In genomic region chr7:102125127-102125561, GRCh38 we compare ENCODE assay signal across 8 cellular contexts.
DNase-seq lines count a peak whose midpoint lies in the region; ATAC-seq, FAIRE-seq and TF ChIP-seq lines count a peak whose summit lies in the region.

No MANE protein-coding gene starts in this region.

- no peak overlapping the region for H3K4me3 ChIP-seq in NT2/D1 (ENCODE audit: insufficient read length, low read depth)
- H3K4me3 ChIP-seq in skeletal muscle satellite cell (ENCODE audit: low read length) = no peak overlapping the region
- no peak overlapping the region for H3K4me3 ChIP-seq in HepG2 (replicated peaks in 1 of 3; ENCODE audit: insufficient read depth in 1 of 3, low read depth in 2 of 3, low read length in 3 of 3)

- no TSS peak for BruUV-seq in HepG2 (replicated peaks; lab: Mats Ljungman, UMichigan)

- peaks cover 2% of the 10 kb centered on the region for H3K4me1 ChIP-seq in NT2/D1 (ENCODE audit: insufficient read depth, insufficient read length)
- peaks cover 22% of the 10 kb centered on the region for H3K4me1 ChIP-seq in skeletal muscle satellite cell (ENCODE audit: control insufficient read depth, insufficient read depth, low read length)
- H3K4me1 ChIP-seq in HepG2 (ENCODE audit: insufficient read depth, low read length) = peaks cover 19% of the 10 kb centered on the region

- H3K4me2 ChIP-seq in skeletal muscle satellite cell (ENCODE audit: low read length) (peak overlapping the region; percentile 48), HepG2 (ENCODE audit: low read depth, low read length) (no peak overlapping the region)

- TF ChIP-seq CTCF in GM20000 (IDR thresholded peaks at IDR 0.05; ENCODE audit: extremely low read depth, missing control alignments) (no peak), HepG2 (CRISPR knock-in tag; IDR thresholded peaks at IDR 0.05) (no peak)

- H3K9me3 ChIP-seq in NT2/D1 (ENCODE audit: insufficient read depth, low read length) (no peaks in the 10 kb centered on the region), skeletal muscle satellite cell (replicated peaks; ENCODE audit: low read length) (no peaks in the 10 kb centered on the region), HepG2 (ENCODE audit: low read length) (no peaks in the 10 kb centered on the region)

- no peak for FAIRE-seq in HepG2 (lab: Jason Lieb, UNC)

- H2AFZ ChIP-seq in HepG2 (ENCODE audit: low read length) = no peak overlapping the region

- POLR2A ChIA-PET in HepG2 (lab: Yijun Ruan, JAX) = no interaction called here

- H3K9ac ChIP-seq in NT2/D1 (ENCODE audit: insufficient read length, low read depth) (peak overlapping the region; percentile 21), skeletal muscle satellite cell (ENCODE audit: low read depth, low read length) (peak overlapping the region; percentile 37), HepG2 (ENCODE audit: insufficient read depth, low read depth, low read length) (no peak overlapping the region)

- CTCF ChIA-PET in HepG2 (lab: Yijun Ruan, JAX; ENCODE audit: low intra/inter-chr PET ratio, low total read pairs) = no interaction called here

- no peak for TF ChIP-seq POLR2A in HepG2 (IDR thresholded peaks at IDR 0.05; ENCODE audit: insufficient read depth in 1 of 2, low read depth in 2 of 2, low read length in 2 of 2)

- no peak overlapping the region for H3K27ac ChIP-seq in HepG2 (ENCODE audit: extremely low read length, insufficient read depth, low read length)

- no peak for TF ChIP-seq RAD21 in HepG2 (CRISPR knock-in tag; IDR thresholded peaks at IDR 0.05)

- DNase-seq in GM20000 (ENCODE audit: low spot score) (peak; percentile 66), NT2/D1 (ENCODE audit: low read depth, low spot score) (peak; percentile 65), fibroblast of the conjunctiva (ENCODE audit: low read depth) (peak; percentile 56), Kasumi-1 (lab: John Stamatoyannopoulos, UW) (no peak), HepG2 (ENCODE audit: low spot score) (no peak), NAMALWA (ENCODE audit: low spot score) (no peak), T-helper 1 cell (no peak)

- no peak for TF ChIP-seq EP300 in HepG2 (IDR thresholded peaks at IDR 0.05; ENCODE audit: low read depth in 2 of 2, low read length in 2 of 2)
- no peak for TF ChIP-seq EP300 in HepG2 (CRISPR knock-in tag; IDR thresholded peaks at IDR 0.05; ENCODE audit: borderline replicate concordance)

- in situ Hi-C loops in HepG2 (cut with HindIII; ENCODE audit: extremely low pct_ligation_motif_present, low pct_unique_long_range_greater_than_20kb) = no loop called here

- 94% methylated on average over 14 of the region's 15 CpGs for WGBS in HepG2 (ENCODE audit: low lambda C conversion rate)

- H3K79me2 ChIP-seq in HepG2 (ENCODE audit: insufficient read depth, low read length) = no peaks in the 10 kb centered on the region

- H3K27me3 ChIP-seq in NT2/D1 (ENCODE audit: insufficient read depth, insufficient read length) (no peaks in the 10 kb centered on the region), skeletal muscle satellite cell (ENCODE audit: control insufficient read depth, insufficient read depth, low read length) (no peaks in the 10 kb centered on the region), HepG2 (ENCODE audit: control insufficient read depth in 1 of 2, insufficient read depth in 2 of 2, low read length in 2 of 2) (no peaks in the 10 kb centered on the region)

- H4K20me1 ChIP-seq in HepG2 (ENCODE audit: insufficient read depth, low read length) = no peaks in the 10 kb centered on the region

- H3K36me3 ChIP-seq in NT2/D1 (ENCODE audit: insufficient read depth, insufficient read length, low read length) = peaks cover 3% of the 10 kb centered on the region
- peaks cover 4% of the 10 kb centered on the region for H3K36me3 ChIP-seq in skeletal muscle satellite cell (ENCODE audit: insufficient read depth, low read length)
- H3K36me3 ChIP-seq in HepG2 (replicated peaks in 1 of 2; ENCODE audit: control insufficient read depth in 1 of 2, insufficient read depth in 2 of 2, low read length in 2 of 2) = peaks cover 2 to 12% of the 10 kb centered on the region in 2 experiments; a peak in 2 of 5 replicates

- ATAC-seq in HepG2 = no peak

- intact Hi-C loops in HepG2 (cut with micrococcal nuclease; ENCODE audit: unreplicated experiment) = no loop called here

TF ChIP-seq in HepG2, 621 proteins besides CTCF, POLR2A, EP300 and RAD21:
- TF ChIP-seq ZSCAN9 (CRISPR knock-in tag; IDR thresholded peaks at IDR 0.05; ENCODE audit: borderline replicate concordance) (no peak), ZIK1 (CRISPR knock-in tag; IDR thresholded peaks at IDR 0.05; ENCODE audit: borderline replicate concordance, low read depth) (no peak), PAX8 (CRISPR knock-in tag; IDR thresholded peaks at IDR 0.05; ENCODE audit: borderline replicate concordance) (no peak), SOX13 (IDR thresholded peaks at IDR 0.05) (no peak), SOX13 (CRISPR knock-in tag; conservative IDR thresholded peaks at IDR 0.05 in 1 of 2, IDR thresholded peaks at IDR 0.05 in 1 of 2) (no peak), USF2 (IDR thresholded peaks at IDR 0.05; ENCODE audit: low read depth, low read length) (no peak), USF2 (CRISPR knock-in tag; IDR thresholded peaks at IDR 0.05; ENCODE audit: borderline replicate concordance) (no peak), ZNF530 (CRISPR knock-in tag; IDR thresholded peaks at IDR 0.05; ENCODE audit: low read depth) (no peak), PLRG1 (conservative IDR thresholded peaks at IDR 0.05) (no peak), MZF1 (CRISPR knock-in tag; IDR thresholded peaks at IDR 0.05; ENCODE audit: borderline replicate concordance) (no peak), RBM22 (optimal IDR thresholded peaks at IDR 0.05; ENCODE audit: low read length) (no peak), THRA (CRISPR knock-in tag; IDR thresholded peaks at IDR 0.05; ENCODE audit: borderline replicate concordance) (no peak), ZNF142 (CRISPR knock-in tag; IDR thresholded peaks at IDR 0.05) (no peak)

Comparison
In these comparisons a context has a peak if more than half of its experiments do, and no peak if none do; other contexts are left out.
1. DNase-seq: peak in GM20000 (single experiment), NT2/D1 (single experiment) and fibroblast of the conjunctiva (single experiment); none in Kasumi-1 (0 of 2), HepG2 (single experiment), NAMALWA (single experiment) and T-helper 1 cell (0 of 5).